Comparison of ENCODE assay signal across 22 cellular contexts in the genomic region with DNA sequence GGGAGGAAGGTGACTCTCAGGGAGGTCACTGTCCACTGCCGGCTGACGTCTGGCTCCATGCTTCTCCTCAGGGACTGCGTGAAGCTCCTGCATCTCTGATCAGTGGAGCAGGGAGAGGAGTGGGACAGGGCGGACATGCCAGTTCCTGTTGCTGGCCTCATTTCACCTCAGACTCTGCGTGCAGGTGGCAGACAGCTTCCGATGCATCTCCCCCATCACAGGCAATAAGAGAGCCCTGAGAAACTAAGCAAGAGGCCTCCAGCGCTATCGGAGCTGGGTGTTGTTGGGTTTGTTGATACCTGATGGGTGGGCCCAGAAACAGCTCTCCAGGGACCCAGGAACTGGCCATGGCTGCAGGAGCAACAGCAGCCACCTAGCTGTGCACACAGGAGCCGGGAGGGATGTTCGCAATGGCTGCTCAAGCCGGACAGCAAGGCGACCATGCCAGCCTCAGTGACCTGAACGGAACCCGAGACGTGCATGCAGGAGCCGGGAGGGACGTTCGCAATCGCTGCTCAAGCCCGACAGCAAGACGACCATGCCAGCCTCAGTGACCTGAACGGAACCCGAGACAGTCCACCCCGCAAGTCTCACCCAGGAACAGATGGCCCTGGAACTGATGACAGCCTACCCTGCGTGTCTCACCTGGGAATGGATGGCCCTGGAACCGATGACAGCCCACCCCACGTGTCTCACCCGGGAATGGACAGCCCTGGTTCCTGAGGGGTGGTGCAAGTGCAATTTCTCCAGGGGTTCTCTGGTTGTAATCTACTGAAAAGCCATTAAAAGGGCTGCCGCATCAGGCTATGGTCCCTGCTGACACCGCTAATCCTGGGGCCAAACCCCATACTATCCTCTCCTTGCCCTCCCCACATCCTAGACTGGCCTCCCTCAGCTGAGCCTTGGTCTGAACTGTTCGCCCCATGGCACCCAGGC. TPM values are rescaled to one million over a fixed set of nuclear protein-coding genes. Genes with fewer than 3 reads are reported as not detected.
"Had no signal": no experiment of that assay in that cellular context is flagged by ENCODE, and none has a peak within 500 bp of the region (broad histone marks: within the 10 kb centered on the region; RNA-seq: fewer than 3 reads in every experiment).

No MANE protein-coding gene starts in this region.

- H3K27ac Mint-ChIP-seq: activated CD4-positive, alpha-beta T cell treated with anti-CD3 and anti-CD28 coated beads, Interleukin-2, amount 10 ng/mL, durations not matched to agents 24 days and 14 days; activated CD8-positive, alpha-beta T cell treated with anti-CD3 and anti-CD28 coated beads, Interleukin-2, amount 10 ng/mL, durations not matched to agents 7 days and 5 days; activated naive CD8-positive, alpha-beta T cell treated with anti-CD3 and anti-CD28 coated beads, Interleukin-2, amount 50 U/mL, for 24 hours had no signal

- DNase-seq: activated CD4-positive, alpha-beta T cell treated with anti-CD3 and anti-CD28 coated beads, Interleukin-2, amount 10 ng/mL, durations not matched to agents 24 days and 14 days; activated CD4-positive, CD25-positive, alpha-beta regulatory T cell; activated CD8-positive, alpha-beta T cell treated with anti-CD3 and anti-CD28 coated beads, Interleukin-2, amount 10 ng/mL, durations not matched to agents 7 days and 5 days; activated naive CD4-positive, alpha-beta T cell; activated naive CD8-positive, alpha-beta T cell treated with anti-CD3 and anti-CD28 coated beads, Interleukin-2, amount 50 U/mL, for 24 hours; cerebellar nuclear complex; dermis blood vessel endothelial cell; heart right ventricle; left colon; mucosa of descending colon; naive thymus-derived CD4-positive, alpha-beta T cell; stimulated activated CD4-positive, alpha-beta T cell treated with anti-CD3 and anti-CD28 coated beads, Interleukin-15, amount 100 ng/mL, for 24 hours; stimulated activated CD4-positive, alpha-beta T cell treated with anti-CD3 and anti-CD28 coated beads, Interleukin-4, amount 100 ng/mL, for 1 hour; stimulated activated naive CD4-positive, alpha-beta T cell; SW 1271; transverse colon had no signal

- H3K4me1 ChIP-seq: gastroesophageal sphincter, heart right ventricle, prostate gland, transverse colon had no signal

- H3K27me3 ChIP-seq: neutrophil, transverse colon had no signal

- H3K36me3 ChIP-seq: gastroesophageal sphincter, heart right ventricle, neutrophil, prostate gland, transverse colon had no signal

- H3K4me3 Mint-ChIP-seq: activated CD4-positive, alpha-beta T cell treated with anti-CD3 and anti-CD28 coated beads, Interleukin-2, amount 10 ng/mL, durations not matched to agents 24 days and 14 days; activated CD8-positive, alpha-beta T cell treated with anti-CD3 and anti-CD28 coated beads, Interleukin-2, amount 10 ng/mL, durations not matched to agents 7 days and 5 days; activated naive CD8-positive, alpha-beta T cell treated with anti-CD3 and anti-CD28 coated beads, Interleukin-2, amount 50 U/mL, for 24 hours had no signal

- H3K36me3 Mint-ChIP-seq: naive thymus-derived CD4-positive, alpha-beta T cell had no signal

- ATAC-seq: activated CD8-positive, alpha-beta T cell treated with anti-CD3 and anti-CD28 coated beads, Interleukin-2, amount 10 ng/mL, durations not matched to agents 7 days and 5 days; activated naive CD8-positive, alpha-beta T cell treated with anti-CD3 and anti-CD28 coated beads, Interleukin-2, amount 50 U/mL, for 24 hours; gastroesophageal sphincter; heart right ventricle; left colon; mucosa of descending colon; naive thymus-derived CD4-positive, alpha-beta T cell had no signal

- H3K4me3 ChIP-seq: gastroesophageal sphincter, heart right ventricle, mucosa of descending colon, prostate gland, skin epidermis, transverse colon had no signal

- H3K9me3 ChIP-seq: gastroesophageal sphincter, heart right ventricle, mucosa of descending colon, neutrophil, prostate gland, transverse colon had no signal

- H3K27ac ChIP-seq: gastroesophageal sphincter, heart right ventricle, neutrophil, prostate gland, skin epidermis, transverse colon had no signal

- H3K9me3 Mint-ChIP-seq: activated CD4-positive, alpha-beta T cell treated with anti-CD3 and anti-CD28 coated beads, Interleukin-2, amount 10 ng/mL, durations not matched to agents 24 days and 14 days; activated naive CD8-positive, alpha-beta T cell treated with anti-CD3 and anti-CD28 coated beads, Interleukin-2, amount 50 U/mL, for 24 hours; naive thymus-derived CD4-positive, alpha-beta T cell had no signal

RNA-seq across cellular contexts. Expression of a gene that starts 14.2 kb away (rescaled TPM):
- total RNA-seq: dermis blood vessel endothelial cell, epithelial cell of proximal tubule, lung microvascular endothelial cell had no signal
